Comparison of ENCODE assay signal across 8 cellular contexts in the genomic region with DNA sequence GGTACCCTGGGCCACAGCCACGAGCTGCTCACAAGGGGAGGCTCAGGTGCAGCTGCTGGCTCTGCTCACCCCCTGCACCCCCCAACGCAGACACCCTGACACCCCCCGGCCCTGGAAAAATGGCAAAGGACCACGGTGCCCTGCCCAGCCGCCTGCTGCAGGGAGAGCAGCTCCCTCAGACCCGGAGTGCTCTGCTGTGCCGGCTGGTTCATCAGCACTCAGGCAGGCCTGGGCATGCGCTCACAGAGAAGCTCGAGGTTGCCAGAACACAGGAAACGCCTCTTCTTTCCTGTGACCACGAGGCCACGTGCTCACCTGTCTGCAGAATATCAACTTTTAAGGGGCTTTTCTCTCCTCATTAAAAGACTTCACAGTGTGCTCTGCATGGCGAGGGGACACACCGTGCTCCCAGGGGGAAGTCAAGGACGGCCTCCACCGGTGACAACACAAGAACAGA. TPM values are rescaled to one million over a fixed set of nuclear protein-coding genes. Genes with fewer than 3 reads are reported as not detected.
A peak's percentile ranks its signal among the peaks of the same experiment; 100 is the strongest.
DNase-seq lines count a peak whose midpoint lies in the region; ATAC-seq and FAIRE-seq lines count a peak whose summit lies in the region.

No MANE protein-coding gene starts in this region.

- peaks cover 8% of the 10 kb centered on the region for H3K36me3 ChIP-seq in mesendoderm (ENCODE audit: control insufficient read depth, insufficient read depth, low read length)

- no peak overlapping the region for H2BK15ac ChIP-seq in mesendoderm (replicated peaks; ENCODE audit: low read depth)

- FAIRE-seq in HTR-8/SVneo (lab: Jason Lieb, UNC) = peak; percentile 20

- peaks cover 1% of the 10 kb centered on the region for H3K79me1 ChIP-seq in mesendoderm (ENCODE audit: low read length)

- no peak overlapping the region for H3K4me3 ChIP-seq in mesendoderm (ENCODE audit: low read length)

- no peak overlapping the region for H4K5ac ChIP-seq in mesendoderm (ENCODE audit: low read length)

- H2BK120ac ChIP-seq in mesendoderm (ENCODE audit: low read depth, low read length) = no peak overlapping the region

- no peak overlapping the region for H4K8ac ChIP-seq in mesendoderm (ENCODE audit: low read depth, low read length)

- H2AK5ac ChIP-seq in mesendoderm (ENCODE audit: low read length) = no peak overlapping the region

- H3K4me2 ChIP-seq in mesendoderm (ENCODE audit: low read length) = no peak overlapping the region

- no peak overlapping the region for H3K9ac ChIP-seq in mesendoderm (ENCODE audit: low read length)

- H3K56ac ChIP-seq in mesendoderm (ENCODE audit: low read length) = no peak overlapping the region

- DNase-seq in DMS153 (lab: John Stamatoyannopoulos, UW) (peak; percentile 86), HTR-8/SVneo (ENCODE audit: insufficient read length, low spot score) (peak; percentile 33), mesendoderm (no peak), islet precursor cell (no peak)
- peak; percentile 33 to 57 for DNase-seq in activated CD8-positive, alpha-beta memory T cell treated with anti-CD3 and anti-CD28 coated beads for 1 hour (ENCODE audit: extremely low read depth in 1 of 2, low read depth in 1 of 2)

- no peak overlapping the region for H3K18ac ChIP-seq in mesendoderm (ENCODE audit: low read length)

- no peak overlapping the region for H2BK5ac ChIP-seq in mesendoderm (ENCODE audit: low read length)

- no peak for ATAC-seq in HG02610 (IDR thresholded peaks at IDR 0.05; ENCODE audit: unreplicated experiment)
- ATAC-seq in GM21390 (IDR thresholded peaks at IDR 0.05; ENCODE audit: unreplicated experiment) = no peak
- no peak for ATAC-seq in HG02588 (IDR thresholded peaks at IDR 0.05; ENCODE audit: unreplicated experiment)

- WGBS in mesendoderm (ENCODE audit: extremely low coverage, insufficient coverage, low lambda C conversion rate) = no CpG with 5 or more reads among the region's 16 CpGs

- no peaks in the 10 kb centered on the region for H3K4me1 ChIP-seq in mesendoderm (ENCODE audit: control insufficient read depth, low read depth, low read length)

- H3K4ac ChIP-seq in mesendoderm (ENCODE audit: low read depth, low read length) = no peak overlapping the region

- H3K27ac ChIP-seq in mesendoderm (ENCODE audit: low read depth, low read length) = peak overlapping the region; percentile 63

- no peak overlapping the region for H3K23ac ChIP-seq in mesendoderm (ENCODE audit: low read length)

- no peaks in the 10 kb centered on the region for H3K79me2 ChIP-seq in mesendoderm (ENCODE audit: control insufficient read depth, insufficient read depth, low read length)

- H3K27me3 ChIP-seq in mesendoderm (ENCODE audit: insufficient read depth, low read length, poor library complexity) = no peaks in the 10 kb centered on the region

RNA-seq across cellular contexts. Expression of gene C1QTNF12, which starts 4.3 kb away (rescaled TPM):
- 1.9 TPM for polyA plus RNA-seq in mesendoderm (2013, experiment 1 of 2)
- polyA plus RNA-seq in mesendoderm (2013, experiment 2 of 2) = 1.6 TPM

RNA-seq across cellular contexts. Expression of gene B3GALT6, which starts 18.8 kb away (rescaled TPM):
- polyA plus RNA-seq in mesendoderm (2013, experiment 1 of 2) = 15.5 TPM
- 14.8 TPM for polyA plus RNA-seq in mesendoderm (2013, experiment 2 of 2)

RNA-seq across cellular contexts. Expression of gene SDF4, which starts 19.1 kb away (rescaled TPM):
- 63.5 TPM for polyA plus RNA-seq in mesendoderm (2013, experiment 1 of 2)
- polyA plus RNA-seq in mesendoderm (2013, experiment 2 of 2) = 65.5 TPM

RNA-seq across cellular contexts. Expression of gene UBE2J2, which starts 22.8 kb away (rescaled TPM):
- 48.5 TPM for polyA plus RNA-seq in mesendoderm (2013, experiment 1 of 2)
- 47.9 TPM for polyA plus RNA-seq in mesendoderm (2013, experiment 2 of 2)

RNA-seq across cellular contexts. Expression of gene SCNN1D, which starts 29.4 kb away (rescaled TPM):
- 0.29 TPM for polyA plus RNA-seq in mesendoderm (2013, experiment 1 of 2)
- polyA plus RNA-seq in mesendoderm (2013, experiment 2 of 2) = 0.27 TPM

Comparison
In these comparisons a context has a peak if more than half of its experiments do, and no peak if none do; other contexts are left out.
1. DNase-seq: peak in DMS153 (single experiment), HTR-8/SVneo (single experiment) and activated CD8-positive, alpha-beta memory T cell treated with anti-CD3 and anti-CD28 coated beads for 1 hour (2 of 2); none in mesendoderm (single experiment) and islet precursor cell (single experiment).